Comparison of ENCODE assay signal across 13 cellular contexts in genomic region chr9:71719585-71719984, GRCh38. TPM values are rescaled to one million over a fixed set of nuclear protein-coding genes. Genes with fewer than 3 reads are reported as not detected.
DNase-seq lines count a peak whose midpoint lies in the region; ATAC-seq and TF ChIP-seq lines count a peak whose summit lies in the region.
"Had no signal": no experiment of that assay in that cellular context is flagged by ENCODE, and none has a peak within 500 bp of the region (broad histone marks: within the 10 kb centered on the region; RNA-seq: fewer than 3 reads in every experiment).

No MANE protein-coding gene starts in this region.

- no peaks in the 10 kb centered on the region for H3K27me3 Mint-ChIP-seq in mesothelial cell of epicardium (ENCODE audit: low read depth)
- H3K27me3 Mint-ChIP-seq: natural killer cell treated with Interleukin-12 subunit alpha and Interleukin-12 subunit beta and Interleukin-15 and Interleukin-18, amount 100 ng/mL, for 72 hours had no signal

- no peaks in the 10 kb centered on the region for H3K27me3 ChIP-seq in MG63
- H3K27me3 ChIP-seq: BLaER1 had no signal

- no peaks in the 10 kb centered on the region for H3K36me3 ChIP-seq in MG63

- peaks cover 34% of the 10 kb centered on the region for H3K36me3 Mint-ChIP-seq in mesothelial cell of epicardium

- H3K4me3 Mint-ChIP-seq in mesothelial cell of epicardium = no peak overlapping the region
- H3K4me3 Mint-ChIP-seq: activated naive CD4-positive, alpha-beta T cell treated with anti-CD3 and anti-CD28 coated beads for 36 hours; natural killer cell treated with Interleukin-12 subunit alpha and Interleukin-12 subunit beta and Interleukin-15 and Interleukin-18, amount 100 ng/mL, for 72 hours had no signal

- no peaks in the 10 kb centered on the region for H3K9me3 Mint-ChIP-seq in mesothelial cell of epicardium
- H3K9me3 Mint-ChIP-seq: activated naive CD4-positive, alpha-beta T cell treated with anti-CD3 and anti-CD28 coated beads for 36 hours; natural killer cell treated with Interleukin-12 subunit alpha and Interleukin-12 subunit beta and Interleukin-15 and Interleukin-18, amount 100 ng/mL, for 72 hours had no signal

- peak; percentile 80 for DNase-seq in AG10803 (ENCODE audit: low read depth)
- DNase-seq in NCI-H446 treated with DMSO at 0.1 percent for 48 hours (lab: John Stamatoyannopoulos, UW) = peak; percentile 11
- peak; percentile 71 for DNase-seq in fibroblast of gingiva (ENCODE audit: low read depth)
- no peak for DNase-seq in mesothelial cell of epicardium (ENCODE audit: low spot score in 2 of 2, unreplicated experiment in 2 of 2)
- DNase-seq in EL = no peak
- no peak for DNase-seq in germinal center (ENCODE audit: low spot score)
- DNase-seq in MG63 = no peak
- DNase-seq: activated naive CD4-positive, alpha-beta T cell treated with anti-CD3 and anti-CD28 coated beads for 36 hours; NCI-H1417 treated with DMSO at 0.1 percent for 48 hours; NCI-H69 had no signal

- no peaks in the 10 kb centered on the region for H3K9me3 ChIP-seq in MG63
- H3K9me3 ChIP-seq: BLaER1 had no signal

- no peak for ATAC-seq in GM19467 (IDR thresholded peaks at IDR 0.05; ENCODE audit: unreplicated experiment)
- ATAC-seq: natural killer cell treated with Interleukin-12 subunit alpha and Interleukin-12 subunit beta and Interleukin-15 and Interleukin-18, amount 100 ng/mL, for 72 hours had no signal

- TF ChIP-seq CTCF in AG10803 (conservative IDR thresholded peaks at IDR 0.05; ENCODE audit: low read length) (no peak), mesothelial cell of epicardium (IDR thresholded peaks at IDR 0.05; ENCODE audit: unreplicated experiment) (no peak)

- H3K27ac Mint-ChIP-seq in mesothelial cell of epicardium = peak overlapping the region; percentile 27
- H3K27ac Mint-ChIP-seq: activated naive CD4-positive, alpha-beta T cell treated with anti-CD3 and anti-CD28 coated beads for 36 hours; natural killer cell treated with Interleukin-12 subunit alpha and Interleukin-12 subunit beta and Interleukin-15 and Interleukin-18, amount 100 ng/mL, for 72 hours had no signal

- peaks cover 22% of the 10 kb centered on the region for H3K4me1 Mint-ChIP-seq in mesothelial cell of epicardium

- H3K4me3 ChIP-seq in AG10803 (ENCODE audit: low read length) (no peak overlapping the region), MG63 (no peak overlapping the region)
- H3K4me3 ChIP-seq: BLaER1 had no signal

RNA-seq across cellular contexts. Expression of gene CEMIP2, which starts 48.7 kb away (rescaled TPM):
- total RNA-seq in mesothelial cell of epicardium = 111 to 122 TPM (median 114 TPM) in 3 replicates
- 0.30 and 7.8 TPM in 2 replicates for total RNA-seq in MG63 (2014; rRNA removed; shearing (Covaris generic); ENCODE audit: low replicate concordance)

Comparison
In these comparisons a context has a peak if more than half of its experiments do, and no peak if none do; other contexts are left out.
1. DNase-seq: peak in AG10803 (single experiment), NCI-H446 treated with DMSO at 0.1 percent for 48 hours (single experiment) and fibroblast of gingiva (single experiment); none in mesothelial cell of epicardium (0 of 2), EL (single experiment), germinal center (single experiment) and MG63 (single experiment).
2. RNA of gene CEMIP2, which starts 48.7 kb away (total RNA-seq): 111 to 122 TPM in mesothelial cell of epicardium; 0.30 to 7.8 TPM in MG63; every median in the first group is over 10 times any median in the second.